ENCODE assay signal across 15 cellular contexts in the genomic region with DNA sequence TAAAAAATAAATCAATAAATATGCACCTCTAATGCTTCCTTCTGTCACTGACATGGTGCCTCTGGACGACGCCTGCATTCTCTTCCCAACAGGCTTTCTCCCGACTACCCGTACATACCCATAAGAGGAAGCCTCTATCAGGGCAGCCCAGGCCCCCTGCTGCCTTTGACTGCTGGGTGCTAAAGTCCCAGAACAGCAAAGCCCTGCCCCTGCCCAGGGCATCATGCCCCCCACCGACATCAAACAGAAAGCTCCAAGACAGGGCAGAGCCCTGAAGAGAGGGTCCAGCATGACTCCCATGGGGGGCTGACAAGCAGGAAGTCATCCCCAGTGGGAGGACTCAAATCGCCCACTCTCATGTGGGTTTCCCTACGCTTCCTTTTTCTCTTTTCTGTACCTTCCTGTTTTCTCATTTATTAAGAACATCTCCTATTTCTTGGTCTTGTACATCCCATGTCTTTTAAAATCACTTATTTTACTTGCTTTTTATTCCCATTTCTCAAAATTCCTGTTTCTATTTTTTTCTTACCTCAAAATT. TPM values are rescaled to one million over a fixed set of nuclear protein-coding genes. Genes with fewer than 3 reads are reported as not detected.
DNase-seq lines count a peak whose midpoint lies in the region; ATAC-seq, FAIRE-seq and TF ChIP-seq lines count a peak whose summit lies in the region.
"Had no signal": no experiment of that assay in that cellular context is flagged by ENCODE, and none has a peak within 500 bp of the region (broad histone marks: within the 10 kb centered on the region; RNA-seq: fewer than 3 reads in every experiment).

No MANE protein-coding gene starts in this region.

- H3K79me2 ChIP-seq in K562 (ENCODE audit: control insufficient read depth, insufficient read depth, low read length) = no peaks in the 10 kb centered on the region

- no peaks in the 10 kb centered on the region for H3K27me3 ChIP-seq in K562 (ENCODE audit: control insufficient read depth in 2 of 2, insufficient read depth in 2 of 2, low read length in 2 of 2)
- H3K27me3 ChIP-seq: SJSA1 had no signal

- TF ChIP-seq POLR2A in K562 (conservative IDR thresholded peaks at IDR 0.05) = no peak; the same call in 1 of the 2 replicates

- no peak for TF ChIP-seq EP300 in K562 (IDR thresholded peaks at IDR 0.05; ENCODE audit: low read length)

- no peak overlapping the region for H3K4me3 Mint-ChIP-seq in activated naive CD4-positive, alpha-beta T cell treated with anti-CD3 and anti-CD28 coated beads, Interleukin-2, amount 50 U/mL, for 24 hours
- H3K4me3 Mint-ChIP-seq: IgD-negative memory B cell had no signal

- POLR2A ChIA-PET in K562 (lab: Yijun Ruan, JAX) = interaction anchor here (0.9 to 3.6 kb wide), 2 partner anchors 10 kb away, joined by 5 to 18 read pairs; no protein-coding TSS in a partner anchor

- H3K9me3 ChIP-seq in K562 (replicated peaks; ENCODE audit: control insufficient read depth, insufficient read depth, low read depth, low read length) = no peaks in the 10 kb centered on the region
- H3K9me3 ChIP-seq: SJSA1 had no signal

- H3K4me3 ChIP-seq in K562 = no peak overlapping the region
- H3K4me3 ChIP-seq: SJSA1 had no signal

- WGBS in K562 (ENCODE audit: insufficient coverage, low coverage, missing lambda C conversion rate) = 91% methylated on average over 7 of the region's 7 CpGs

- no peaks in the 10 kb centered on the region for H3K9me3 Mint-ChIP-seq in activated naive CD4-positive, alpha-beta T cell treated with anti-CD3 and anti-CD28 coated beads, Interleukin-2, amount 50 U/mL, for 24 hours
- H3K9me3 Mint-ChIP-seq: IgD-negative memory B cell had no signal

- no TSS peak for BruUV-seq in K562 (replicated peaks; lab: Mats Ljungman, UMichigan)

- intact Hi-C loops in K562 (cut with micrococcal nuclease) = no loop called here

- no peaks in the 10 kb centered on the region for H3K9me1 ChIP-seq in K562 (ENCODE audit: control insufficient read depth, insufficient read depth, low read length)

- no peak for TF ChIP-seq CTCF in K562 (IDR thresholded peaks at IDR 0.05 in 2 of 3, conservative IDR thresholded peaks at IDR 0.05 in 1 of 3; ENCODE audit: insufficient read depth in 2 of 3, low read depth in 1 of 3, low read length in 3 of 3)

- no peak for DNase-seq in activated naive CD4-positive, alpha-beta T cell treated with Interleukin-2 at 50 U/mL for 16 hours
- DNase-seq in KBM-7 (peak; percentile 39), K562 (ENCODE audit: extremely low read depth in 1 of 4, low spot score in 3 of 4) (no peak), NOMO-1 treated with DMSO at 0.1 percent for 48 hours (lab: John Stamatoyannopoulos, UW; ENCODE audit: unreplicated experiment) (no peak), NCI-H1092 treated with DMSO at 0.1 percent for 48 hours (lab: John Stamatoyannopoulos, UW) (no peak)
- peak; percentile 20 for DNase-seq in stimulated activated CD8-positive, alpha-beta memory T cell treated with anti-CD3 and anti-CD28 coated beads, Interleukin-4, amount 100 ng/mL, for 48 hours
- DNase-seq: AML-193, NCI-H187 treated with DMSO at 0.1 percent for 48 hours, NCI-H2171, NCI-H510A had no signal

- H3K27ac Mint-ChIP-seq in activated naive CD4-positive, alpha-beta T cell treated with anti-CD3 and anti-CD28 coated beads, Interleukin-2, amount 50 U/mL, for 24 hours = peak overlapping the region; percentile 74

- H3K27ac ChIP-seq in K562 (ENCODE audit: extremely low read depth, low read depth, low read length) = no peak overlapping the region
- H3K27ac ChIP-seq: SJSA1 had no signal

- H3K36me3 ChIP-seq in K562 (ENCODE audit: control insufficient read depth, insufficient read depth, low read length) = peaks cover 86% of the 10 kb centered on the region

- H3K4me2 ChIP-seq in K562 (ENCODE audit: insufficient read depth, low read length) = no peak overlapping the region

- no peak for TF ChIP-seq RAD21 in K562 (CRISPR knock-in tag; conservative IDR thresholded peaks at IDR 0.05 in 1 of 2, IDR thresholded peaks at IDR 0.05 in 1 of 2)

- no peak for ATAC-seq in K562
- ATAC-seq in GM21576 (IDR thresholded peaks at IDR 0.05; ENCODE audit: unreplicated experiment) = no peak

- no peak for FAIRE-seq in K562 (lab: Jason Lieb, UNC)
- FAIRE-seq: H54 had no signal

- in situ Hi-C loops in KBM-7 (cut with MboI; ENCODE audit: low pct_unique_long_range_greater_than_20kb, low sequenced_read_pairs) (no loop called here), K562 (cut with MboI) (no loop called here)

- H3K36me3 Mint-ChIP-seq in activated naive CD4-positive, alpha-beta T cell treated with anti-CD3 and anti-CD28 coated beads, Interleukin-2, amount 50 U/mL, for 24 hours = peaks cover 11% of the 10 kb centered on the region

- H2AFZ ChIP-seq in K562 (ENCODE audit: low read depth, low read length) = no peak overlapping the region

- H4K20me1 ChIP-seq in K562 (replicated peaks; ENCODE audit: control insufficient read depth, insufficient read depth, low read length) = no peaks in the 10 kb centered on the region; the same call in 1 of the 2 replicates

- CTCF ChIA-PET in K562 (lab: Yijun Ruan, JAX; ENCODE audit: low intra/inter-chr PET ratio) = no interaction called here

- no peak overlapping the region for H3K9ac ChIP-seq in K562 (ENCODE audit: insufficient read depth in 1 of 2, low read depth in 2 of 2, low read length in 2 of 2)

- no peaks in the 10 kb centered on the region; a peak in 1 of 5 replicates for H3K4me1 ChIP-seq in K562 (replicated peaks in 1 of 2; ENCODE audit: control insufficient read depth in 2 of 2, insufficient read depth in 2 of 2, low read length in 2 of 2)
- H3K4me1 ChIP-seq: SJSA1 had no signal

- H3K27me3 Mint-ChIP-seq in activated naive CD4-positive, alpha-beta T cell treated with anti-CD3 and anti-CD28 coated beads, Interleukin-2, amount 50 U/mL, for 24 hours = no peaks in the 10 kb centered on the region
- H3K27me3 Mint-ChIP-seq: IgD-negative memory B cell had no signal

- peaks cover 21% of the 10 kb centered on the region for H3K4me1 Mint-ChIP-seq in activated naive CD4-positive, alpha-beta T cell treated with anti-CD3 and anti-CD28 coated beads, Interleukin-2, amount 50 U/mL, for 24 hours
- H3K4me1 Mint-ChIP-seq: IgD-negative memory B cell had no signal

RNA-seq across cellular contexts. Expression of gene XPC, which starts 23.4 kb away (rescaled TPM):
- 61.0 and 92.1 TPM in 2 replicates for total RNA-seq in K562 (2011; cell fraction: chromatin; rRNA removed; ENCODE audit: low replicate concordance)
- 32.5 and 33.7 TPM in 2 replicates for total RNA-seq in K562 (2011; cell fraction: nucleolus; rRNA removed)
- 45.0 and 59.2 TPM in 2 replicates for total RNA-seq in K562 (2011; cell fraction: nucleoplasm; rRNA removed)
- total RNA-seq in K562 (2014; rRNA removed) (51.8 and 54.1 TPM in 2 replicates), K562 (2014; rRNA removed; fragmentation: Illumina TruSeq; extraction: Trizol) (41.2 and 49.8 TPM in 2 replicates), K562 (2015; rRNA removed; fragmentation: Illumina TruSeq; extraction: Trizol) (41.3 and 44.2 TPM in 2 replicates), K562 (2021) (44.5 and 54.0 TPM in 2 replicates)
- polyA plus RNA-seq in K562 (2011; rRNA removed) (25.1 and 25.5 TPM in 2 replicates), K562 (2014; fragmentation: Illumina TruSeq; extraction: Trizol) (54.4 and 54.7 TPM in 2 replicates), K562 (2014; fragmentation: Nextera tagmentation; extraction: Ambion mirVana) (1 to 10 TPM; 3.8 to 4.1 TPM), K562 (2014; rRNA removed) (33.8 and 42.4 TPM in 2 replicates)
- 11.7 and 15.8 TPM in 2 replicates for polyA plus RNA-seq in K562 (2011; cell fraction: cytosol; rRNA removed)
- polyA plus RNA-seq in K562 (2011; cell fraction: nucleus; rRNA removed) = 76.2 and 81.9 TPM in 2 replicates
- polyA plus RNA-seq in K562 (2012) = 41.7 and 44.5 TPM in 2 replicates
- 30.9 and 32.3 TPM in 2 replicates for polyA minus RNA-seq in K562 (2011; rRNA and poly(A)+ RNA removed)
- 24.0 and 24.8 TPM in 2 replicates for polyA minus RNA-seq in K562 (2011; cell fraction: cytosol; rRNA and poly(A)+ RNA removed)
- polyA minus RNA-seq in K562 (2011; cell fraction: nucleus; rRNA and poly(A)+ RNA removed) = 34.9 and 53.4 TPM in 2 replicates

RNA-seq across cellular contexts. Expression of gene LSM3, which starts 23.7 kb away (rescaled TPM):
- 11.3 and 17.2 TPM in 2 replicates for total RNA-seq in K562 (2011; cell fraction: chromatin; rRNA removed; ENCODE audit: low replicate concordance)
- total RNA-seq in K562 (2011; cell fraction: nucleolus; rRNA removed) = 7.4 and 9.3 TPM in 2 replicates
- 14.2 and 25.6 TPM in 2 replicates for total RNA-seq in K562 (2011; cell fraction: nucleoplasm; rRNA removed)
- total RNA-seq in K562 (2014; rRNA removed) (32.6 and 33.8 TPM in 2 replicates), K562 (2014; rRNA removed; fragmentation: Illumina TruSeq; extraction: Trizol) (64.7 and 73.9 TPM in 2 replicates), K562 (2015; rRNA removed; fragmentation: Illumina TruSeq; extraction: Trizol) (54.4 and 61.2 TPM in 2 replicates), K562 (2021) (38.5 and 46.4 TPM in 2 replicates)
- polyA plus RNA-seq in K562 (2011; rRNA removed) (34.0 and 48.7 TPM in 2 replicates), K562 (2014; fragmentation: Illumina TruSeq; extraction: Trizol) (48.6 and 55.2 TPM in 2 replicates), K562 (2014; fragmentation: Nextera tagmentation; extraction: Ambion mirVana) (100 to 1,000 TPM; 180 to 203 TPM), K562 (2014; rRNA removed) (61.6 and 75.1 TPM in 2 replicates)
- 3.6 and 12.9 TPM in 2 replicates for polyA plus RNA-seq in K562 (2011; cell fraction: cytosol; rRNA removed)
- 3.1 and 6.0 TPM in 2 replicates for polyA plus RNA-seq in K562 (2011; cell fraction: nucleus; rRNA removed)
- 31.9 and 61.8 TPM in 2 replicates for polyA plus RNA-seq in K562 (2012)
- polyA minus RNA-seq in K562 (2011; rRNA and poly(A)+ RNA removed) = 14.8 and 16.0 TPM in 2 replicates
- polyA minus RNA-seq in K562 (2011; cell fraction: cytosol; rRNA and poly(A)+ RNA removed) = 4.3 and 6.0 TPM in 2 replicates
- polyA minus RNA-seq in K562 (2011; cell fraction: nucleus; rRNA and poly(A)+ RNA removed) = 5.5 and 7.6 TPM in 2 replicates

RNA-seq across cellular contexts. Expression of gene TMEM43, which starts 30.1 kb away (rescaled TPM):
- total RNA-seq in K562 (2011; cell fraction: chromatin; rRNA removed; ENCODE audit: low replicate concordance) = 45.4 and 56.1 TPM in 2 replicates
- 65.7 and 72.4 TPM in 2 replicates for total RNA-seq in K562 (2011; cell fraction: nucleolus; rRNA removed)
- total RNA-seq in K562 (2011; cell fraction: nucleoplasm; rRNA removed) = 57.3 and 58.4 TPM in 2 replicates
- 35.0 and 49.2 TPM in 2 replicates for total RNA-seq in K562 (2014; rRNA removed)
- 32.9 and 35.7 TPM in 2 replicates for total RNA-seq in K562 (2014; rRNA removed; fragmentation: Illumina TruSeq; extraction: Trizol)
- 41.1 and 42.9 TPM in 2 replicates for total RNA-seq in K562 (2015; rRNA removed; fragmentation: Illumina TruSeq; extraction: Trizol)
- 38.9 and 39.7 TPM in 2 replicates for total RNA-seq in K562 (2021)
- 41.9 and 50.8 TPM in 2 replicates for polyA plus RNA-seq in K562 (2011; rRNA removed)
- 46.0 and 54.1 TPM in 2 replicates for polyA plus RNA-seq in K562 (2011; cell fraction: cytosol; rRNA removed)
- 73.1 and 80.6 TPM in 2 replicates for polyA plus RNA-seq in K562 (2011; cell fraction: nucleus; rRNA removed)
- 32.9 and 33.9 TPM in 2 replicates for polyA plus RNA-seq in K562 (2012)
- polyA plus RNA-seq in K562 (2014; fragmentation: Illumina TruSeq; extraction: Trizol) = 41.5 and 46.1 TPM in 2 replicates
- 10 to 100 TPM; 16.7 to 29.4 TPM for polyA plus RNA-seq in K562 (2014; fragmentation: Nextera tagmentation; extraction: Ambion mirVana)
- polyA plus RNA-seq in K562 (2014; rRNA removed) = 32.7 and 37.5 TPM in 2 replicates
- polyA minus RNA-seq in K562 (2011; rRNA and poly(A)+ RNA removed) = 32.4 and 38.1 TPM in 2 replicates
- polyA minus RNA-seq in K562 (2011; cell fraction: cytosol; rRNA and poly(A)+ RNA removed) = 21.2 TPM in 2 replicates
- 17.1 and 22.2 TPM in 2 replicates for polyA minus RNA-seq in K562 (2011; cell fraction: nucleus; rRNA and poly(A)+ RNA removed)

RNA-seq across cellular contexts. Expression of gene CHCHD4, which starts 30.3 kb away (rescaled TPM):
- 8.4 and 13.9 TPM in 2 replicates for total RNA-seq in K562 (2011; cell fraction: chromatin; rRNA removed; ENCODE audit: low replicate concordance)
- 7.5 and 9.3 TPM in 2 replicates for total RNA-seq in K562 (2011; cell fraction: nucleolus; rRNA removed)
- total RNA-seq in K562 (2011; cell fraction: nucleoplasm; rRNA removed) = 11.0 and 15.7 TPM in 2 replicates
- total RNA-seq in K562 (2014; rRNA removed) (70.9 and 77.2 TPM in 2 replicates), K562 (2014; rRNA removed; fragmentation: Illumina TruSeq; extraction: Trizol) (70.9 and 79.2 TPM in 2 replicates), K562 (2015; rRNA removed; fragmentation: Illumina TruSeq; extraction: Trizol) (56.5 and 61.2 TPM in 2 replicates), K562 (2021) (53.5 and 55.4 TPM in 2 replicates)
- polyA plus RNA-seq in K562 (2011; rRNA removed) (46.2 and 68.4 TPM in 2 replicates), K562 (2014; fragmentation: Illumina TruSeq; extraction: Trizol) (89.0 and 105 TPM in 2 replicates), K562 (2014; fragmentation: Nextera tagmentation; extraction: Ambion mirVana) (100 to 1,000 TPM; 152 to 225 TPM), K562 (2014; rRNA removed) (81.3 and 81.7 TPM in 2 replicates)
- polyA plus RNA-seq in K562 (2011; cell fraction: cytosol; rRNA removed) = 27.7 and 40.4 TPM in 2 replicates
- polyA plus RNA-seq in K562 (2011; cell fraction: nucleus; rRNA removed) = 15.4 and 19.6 TPM in 2 replicates
- 32.4 and 47.1 TPM in 2 replicates for polyA plus RNA-seq in K562 (2012)
- 48.2 and 54.4 TPM in 2 replicates for polyA minus RNA-seq in K562 (2011; rRNA and poly(A)+ RNA removed)
- 19.5 and 24.8 TPM in 2 replicates for polyA minus RNA-seq in K562 (2011; cell fraction: cytosol; rRNA and poly(A)+ RNA removed)
- polyA minus RNA-seq in K562 (2011; cell fraction: nucleus; rRNA and poly(A)+ RNA removed) = 6.1 and 12.2 TPM in 2 replicates

Comparison
In these comparisons a context has a peak if more than half of its experiments do, and no peak if none do; other contexts are left out.
1. DNase-seq: peak in KBM-7 (single experiment) and stimulated activated CD8-positive, alpha-beta memory T cell treated with anti-CD3 and anti-CD28 coated beads, Interleukin-4, amount 100 ng/mL, for 48 hours (single experiment); none in activated naive CD4-positive, alpha-beta T cell treated with Interleukin-2 at 50 U/mL for 16 hours (single experiment), K562 (0 of 4), NOMO-1 treated with DMSO at 0.1 percent for 48 hours (single experiment) and NCI-H1092 treated with DMSO at 0.1 percent for 48 hours (single experiment).